Comparison of ENCODE assay signal across 1 cellular context in the genomic region with DNA sequence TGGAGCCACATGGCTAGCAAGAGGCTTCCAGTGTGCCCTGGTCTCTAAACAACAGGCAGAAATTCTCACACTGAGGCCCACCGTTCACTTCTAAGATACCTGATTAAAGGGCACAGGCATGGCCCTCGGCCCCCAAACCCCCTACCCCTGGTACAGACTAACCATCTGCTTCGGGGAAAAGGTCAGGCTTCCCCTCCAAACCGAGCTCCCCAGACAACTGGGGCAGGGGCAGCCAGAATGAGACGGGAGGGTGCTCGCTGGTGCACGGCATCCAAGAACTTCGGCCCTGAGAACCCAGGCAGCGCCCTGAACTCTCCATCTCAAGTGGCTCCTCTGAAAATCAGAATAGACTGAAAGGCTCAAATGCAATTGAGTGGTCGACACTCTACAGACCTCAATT.
TF ChIP-seq lines count a peak whose summit lies in the region.

No MANE protein-coding gene starts in this region.

TF ChIP-seq in K562, 482 proteins besides CTCF, POLR2A, EP300 and RAD21:
- TF ChIP-seq ZFP36 (IDR thresholded peaks at IDR 0.05; ENCODE audit: low read depth, low read length, partially characterized antibody) = no peak
- TF ChIP-seq RBFOX2 (IDR thresholded peaks at IDR 0.05; ENCODE audit: low read depth, low read length) = 0 out of 2 replicates have a peak, but pooled peaks have one; percentile 9
